In genomic region chr10:99279626-99280111, GRCh38 we compare ENCODE assay signal across 13 cellular contexts. TPM values are rescaled to one million over a fixed set of nuclear protein-coding genes. Genes with fewer than 3 reads are reported as not detected.
A peak's percentile ranks its signal among the peaks of the same experiment; 100 is the strongest.
DNase-seq lines count a peak whose midpoint lies in the region; ATAC-seq and TF ChIP-seq lines count a peak whose summit lies in the region.
"Had no signal": no experiment of that assay in that cellular context is flagged by ENCODE, and none has a peak within 500 bp of the region (broad histone marks: within the 10 kb centered on the region; RNA-seq: fewer than 3 reads in every experiment).

No MANE protein-coding gene starts in this region.

- 35% methylated on average over 1 of the region's 1 CpG for WGBS in upper lobe of left lung, 2 donors

- H3K27ac ChIP-seq in upper lobe of left lung = no peak overlapping the region
- H3K27ac ChIP-seq: BLaER1 treated with 17β-estradiol and CSF1 and Interleukin-3, amounts not matched to agents 10 nM and 100 nM; SJCRH30; stomach had no signal

- H3K4me3 ChIP-seq in fibroblast of villous mesenchyme (ENCODE audit: low read depth, low read length) (no peak overlapping the region), upper lobe of left lung (no peak overlapping the region)
- H3K4me3 ChIP-seq: BLaER1 treated with 17β-estradiol and CSF1 and Interleukin-3, amounts not matched to agents 10 nM and 100 nM; lung; SJCRH30; stomach had no signal

- TF ChIP-seq POLR2A in GM18505 (IDR thresholded peaks at IDR 0.05; ENCODE audit: borderline replicate concordance, extremely low read depth, insufficient read depth, insufficient read length) (no peak), upper lobe of left lung (IDR thresholded peaks at IDR 0.05) (no peak)

- DNase-seq in DMS153 (lab: John Stamatoyannopoulos, UW) (peak; percentile 10), NCI-H226 (peak; percentile 2), fibroblast of villous mesenchyme (ENCODE audit: low read depth) (peak; percentile 73), upper lobe of left lung (no peak), LoVo (ENCODE audit: low spot score) (no peak), T-helper 1 cell (no peak)
- DNase-seq: occipital lobe, SJCRH30, stomach had no signal

- peaks cover 3 to 10% (median 6%) of the 10 kb centered on the region in 4 donors for H3K9me3 ChIP-seq in upper lobe of left lung
- H3K9me3 ChIP-seq: SJCRH30 had no signal

- ATAC-seq in GM21529 (IDR thresholded peaks at IDR 0.05; ENCODE audit: unreplicated experiment) (peak; percentile 45), GM18505 (IDR thresholded peaks at IDR 0.05; ENCODE audit: unreplicated experiment) (no peak), upper lobe of left lung (ENCODE audit: low FRiP score in 2 of 2) (no peak)

- no peak for TF ChIP-seq EP300 in upper lobe of left lung (IDR thresholded peaks at IDR 0.05)

- H3K36me3 ChIP-seq in upper lobe of left lung = no peaks in the 10 kb centered on the region
- H3K36me3 ChIP-seq: BLaER1 treated with 17β-estradiol and CSF1 and Interleukin-3, amounts not matched to agents 10 nM and 100 nM; SJCRH30; stomach had no signal

- H3K4me1 ChIP-seq in upper lobe of left lung = no peaks in the 10 kb centered on the region
- H3K4me1 ChIP-seq: SJCRH30, stomach had no signal

- TF ChIP-seq CTCF in fibroblast of villous mesenchyme (IDR thresholded peaks at IDR 0.05; ENCODE audit: insufficient read depth, low read depth, low read length) = no peak
- no peak for TF ChIP-seq CTCF in upper lobe of left lung (IDR thresholded peaks at IDR 0.05)

- no peaks in the 10 kb centered on the region for H3K27me3 ChIP-seq in upper lobe of left lung
- H3K27me3 ChIP-seq: BLaER1 treated with 17β-estradiol and CSF1 and Interleukin-3, amounts not matched to agents 10 nM and 100 nM had no signal

RNA-seq across cellular contexts. Expression of gene HPSE2, which starts 44.0 kb away (rescaled TPM):
- total RNA-seq in fibroblast of villous mesenchyme = 5.6 and 12.2 TPM in 2 replicates
- 1 to 10 TPM in 1 of 6 donors, under 1 TPM in 4, not detected in 1; 0.15 to 1.1 (median 0.91) TPM for total RNA-seq in upper lobe of left lung
- total RNA-seq: occipital lobe, SJCRH30 had no signal

RNA-seq across cellular contexts. Expression of gene CNNM1, which starts 49.5 kb away (rescaled TPM):
- 3.5 and 5.8 TPM in 2 replicates for total RNA-seq in fibroblast of villous mesenchyme
- total RNA-seq in upper lobe of left lung = 1 to 10 TPM in 1 of 6 donors, under 1 TPM in 4, not detected in 1; 0.40 to 1.1 (median 0.69) TPM
- total RNA-seq: SJCRH30 had no signal

Comparison
In these comparisons a context has a peak if more than half of its experiments do, and no peak if none do; other contexts are left out.
1. DNase-seq: peak in DMS153 (single experiment), NCI-H226 (single experiment) and fibroblast of villous mesenchyme (single experiment); none in upper lobe of left lung (0 of 2), LoVo (single experiment) and T-helper 1 cell (0 of 5).